In genomic region chr9:36041491-36041890, GRCh38 we compare ENCODE assay signal across 10 cellular contexts. TPM values are rescaled to one million over a fixed set of nuclear protein-coding genes. Genes with fewer than 3 reads are reported as not detected.
DNase-seq lines count a peak whose midpoint lies in the region; TF ChIP-seq lines count a peak whose summit lies in the region.
"Had no signal": no experiment of that assay in that cellular context is flagged by ENCODE, and none has a peak within 500 bp of the region (broad histone marks: within the 10 kb centered on the region; RNA-seq: fewer than 3 reads in every experiment).

No MANE protein-coding gene starts in this region.

- H3K27ac Mint-ChIP-seq in activated T-helper 2 cell treated with anti-CD3 and anti-CD28 coated beads, Interferon-gamma antibody, Interleukin-2, Interleukin-4, amounts not matched to agents 10 μg/mL and 5 μg/mL and 100 μg/mL, durations not matched to agents 14 hours and 24 hours and 36 hours, result no peak overlapping the region

- TF ChIP-seq POLR2A in uterus (IDR thresholded peaks at IDR 0.05) (no peak), testis (IDR thresholded peaks at IDR 0.05) (no peak)

- no peaks in the 10 kb centered on the region for H3K27me3 Mint-ChIP-seq in activated T-helper 2 cell treated with anti-CD3 and anti-CD28 coated beads, Interferon-gamma antibody, Interleukin-2, Interleukin-4, amounts not matched to agents 10 μg/mL and 5 μg/mL and 100 μg/mL, durations not matched to agents 14 hours and 24 hours and 36 hours (ENCODE audit: low read depth)

- H3K4me3 ChIP-seq in BLaER1 treated with 17β-estradiol and CSF1 and Interleukin-3, amounts not matched to agents 10 nM and 100 nM, result peak overlapping the region in 7 of 10 experiments; percentile 4 to 52 (median 37); a peak in 8 of 20 replicates
- no peak overlapping the region for H3K4me3 ChIP-seq in uterus
- no peak overlapping the region for H3K4me3 ChIP-seq in testis
- H3K4me3 ChIP-seq: K562 had no signal

- DNase-seq in GDM1 (lab: John Stamatoyannopoulos, UW), result peak; percentile 65
- peak; percentile 81 for DNase-seq in SKM-1 treated with dmso at 0.1 percent for 144 hours (lab: John Stamatoyannopoulos, UW; ENCODE audit: unreplicated experiment)
- peak; percentile 29 for DNase-seq in globus pallidus (ENCODE audit: low spot score)
- no peak for DNase-seq in uterus
- DNase-seq in HK-2 (ENCODE audit: unreplicated experiment), result no peak
- DNase-seq in activated T-helper 2 cell treated with anti-CD3 and anti-CD28 coated beads, Interferon-gamma antibody, Interleukin-2, Interleukin-4, amounts not matched to agents 10 μg/mL and 5 μg/mL and 100 μg/mL, durations not matched to agents 14 hours and 24 hours and 36 hours (ENCODE audit: low spot score), result no peak
- DNase-seq in testis, result no peak
- DNase-seq: effector memory CD4-positive, alpha-beta T cell had no signal

- intact Hi-C loops in uterus (cut with DNase I; ENCODE audit: low total_unique reads) (no loop called here), testis (cut with DNase I; ENCODE audit: low total_unique reads) (no loop called here)
- intact Hi-C loops in activated T-helper 2 cell treated with anti-CD3 and anti-CD28 coated beads, Interferon-gamma antibody, Interleukin-2, Interleukin-4, amounts not matched to agents 10 μg/mL and 5 μg/mL and 100 μg/mL, durations not matched to agents 14 hours and 24 hours and 36 hours (cut with micrococcal nuclease), result no loop called here

- 35 to 40% methylated on average over 1 of the region's 1 CpG for WGBS in testis, 2 donors

- H3K36me3 Mint-ChIP-seq in activated T-helper 2 cell treated with anti-CD3 and anti-CD28 coated beads, Interferon-gamma antibody, Interleukin-2, Interleukin-4, amounts not matched to agents 10 μg/mL and 5 μg/mL and 100 μg/mL, durations not matched to agents 14 hours and 24 hours and 36 hours (ENCODE audit: low read depth), result peaks cover 3% of the 10 kb centered on the region

- H3K4me3 Mint-ChIP-seq in activated T-helper 2 cell treated with anti-CD3 and anti-CD28 coated beads, Interferon-gamma antibody, Interleukin-2, Interleukin-4, amounts not matched to agents 10 μg/mL and 5 μg/mL and 100 μg/mL, durations not matched to agents 14 hours and 24 hours and 36 hours (ENCODE audit: low read depth), result no peak overlapping the region

- peak overlapping the region in 9 of 11 experiments; percentile 1 to 57 (median 40); a peak in 10 of 22 replicates for H3K9ac ChIP-seq in BLaER1 treated with 17β-estradiol and CSF1 and Interleukin-3, amounts not matched to agents 10 nM and 100 nM

- peaks cover 44% of the 10 kb centered on the region for H3K4me1 Mint-ChIP-seq in activated T-helper 2 cell treated with anti-CD3 and anti-CD28 coated beads, Interferon-gamma antibody, Interleukin-2, Interleukin-4, amounts not matched to agents 10 μg/mL and 5 μg/mL and 100 μg/mL, durations not matched to agents 14 hours and 24 hours and 36 hours (ENCODE audit: low read depth)

- no peaks in the 10 kb centered on the region for H3K9me3 Mint-ChIP-seq in activated T-helper 2 cell treated with anti-CD3 and anti-CD28 coated beads, Interferon-gamma antibody, Interleukin-2, Interleukin-4, amounts not matched to agents 10 μg/mL and 5 μg/mL and 100 μg/mL, durations not matched to agents 14 hours and 24 hours and 36 hours

- no peak for TF ChIP-seq CTCF in uterus (IDR thresholded peaks at IDR 0.05)
- TF ChIP-seq CTCF in testis (IDR thresholded peaks at IDR 0.05), result no peak

- peaks cover 6 to 20% (median 15%) of the 10 kb centered on the region in 11 experiments; a peak in 18 of 22 replicates for H3K9me3 ChIP-seq in BLaER1 treated with 17β-estradiol and CSF1 and Interleukin-3, amounts not matched to agents 10 nM and 100 nM (replicated peaks in 1 of 11)
- H3K9me3 ChIP-seq in uterus (no peaks in the 10 kb centered on the region), testis (no peaks in the 10 kb centered on the region)

- H3K4me1 ChIP-seq in BLaER1 treated with 17β-estradiol and CSF1 and Interleukin-3, amounts not matched to agents 10 nM and 100 nM, result peaks cover 53 to 85% (median 67%) of the 10 kb centered on the region in 10 experiments
- H3K4me1 ChIP-seq in uterus (peaks cover 0 to 4% of the 10 kb centered on the region in 2 donors), testis (no peaks in the 10 kb centered on the region)

- peak overlapping the region; percentile 76 to 98 (median 88); a peak in 21 of 22 replicates for H3K4me2 ChIP-seq in BLaER1 treated with 17β-estradiol and CSF1 and Interleukin-3, amounts not matched to agents 10 nM and 100 nM

- peaks cover 0 to 39% (median 12%) of the 10 kb centered on the region in 11 experiments; a peak in 8 of 22 replicates for H4K20me1 ChIP-seq in BLaER1 treated with 17β-estradiol and CSF1 and Interleukin-3, amounts not matched to agents 10 nM and 100 nM

- peaks cover 0 to 40% (median 8%) of the 10 kb centered on the region in 11 experiments; a peak in 10 of 22 replicates for H3K36me3 ChIP-seq in BLaER1 treated with 17β-estradiol and CSF1 and Interleukin-3, amounts not matched to agents 10 nM and 100 nM
- H3K36me3 ChIP-seq in uterus (no peaks in the 10 kb centered on the region), testis (ENCODE audit: low read depth, missing control alignments) (no peaks in the 10 kb centered on the region)

- no peaks in the 10 kb centered on the region for H3K27me3 ChIP-seq in BLaER1 treated with 17β-estradiol and CSF1 and Interleukin-3, amounts not matched to agents 10 nM and 100 nM
- H3K27me3 ChIP-seq in uterus (no peaks in the 10 kb centered on the region), testis (no peaks in the 10 kb centered on the region)

- peak overlapping the region in 10 of 11 experiments; percentile 40 to 76 (median 62); a peak in 18 of 22 replicates for H3K27ac ChIP-seq in BLaER1 treated with 17β-estradiol and CSF1 and Interleukin-3, amounts not matched to agents 10 nM and 100 nM
- no peak overlapping the region for H3K27ac ChIP-seq in uterus
- H3K27ac ChIP-seq in testis, result no peak overlapping the region

RNA-seq across cellular contexts. Expression of gene RECK, which starts 4.8 kb away (rescaled TPM):
- 10 to 100 TPM; 14.3 to 37.7 (median 30.7) TPM for total RNA-seq in uterus
- 5.3 and 5.9 TPM in 2 replicates for total RNA-seq in activated T-helper 2 cell treated with anti-CD3 and anti-CD28 coated beads, Interferon-gamma antibody, Interleukin-2, Interleukin-4, amounts not matched to agents 10 μg/mL and 5 μg/mL and 100 μg/mL, durations not matched to agents 14 hours and 24 hours and 36 hours
- 10 to 100 TPM; 10.1 to 15.4 TPM for total RNA-seq in testis
- polyA plus RNA-seq in testis (ENCODE audit: insufficient read depth, low read depth, low replicate concordance), result 17.6 TPM

Comparison
In these comparisons a context has a peak if more than half of its experiments do, and no peak if none do; other contexts are left out.
1. H3K27ac ChIP-seq: peak in BLaER1 treated with 17β-estradiol and CSF1 and Interleukin-3, amounts not matched to agents 10 nM and 100 nM (10 of 11); none in uterus (0 of 2) and testis (0 of 2).
2. H3K4me3 ChIP-seq: peak in BLaER1 treated with 17β-estradiol and CSF1 and Interleukin-3, amounts not matched to agents 10 nM and 100 nM (7 of 10); none in uterus (0 of 2) and testis (0 of 2).
3. DNase-seq: peak in GDM1 (single experiment), SKM-1 treated with dmso at 0.1 percent for 144 hours (single experiment) and globus pallidus (single experiment); none in uterus (0 of 2), HK-2 (single experiment), activated T-helper 2 cell treated with anti-CD3 and anti-CD28 coated beads, Interferon-gamma antibody, Interleukin-2, Interleukin-4, amounts not matched to agents 10 μg/mL and 5 μg/mL and 100 μg/mL, durations not matched to agents 14 hours and 24 hours and 36 hours (single experiment) and testis (single experiment).